Comparison of ENCODE assay signal across 16 cellular contexts in genomic region chr9:138112090-138112748, GRCh38.
"Had no signal": no experiment of that assay in that cellular context is flagged by ENCODE, and none has a peak within 500 bp of the region (broad histone marks: within the 10 kb centered on the region; RNA-seq: fewer than 3 reads in every experiment).

No MANE protein-coding gene starts in this region.

- H3K9me3 Mint-ChIP-seq: activated naive CD4-positive, alpha-beta T cell treated with anti-CD3 and anti-CD28 coated beads, Interleukin-2, amount 50 U/mL, for 72 hours; activated T-cell treated with anti-CD3 and anti-CD28 coated beads, Interleukin-2, amount 50 U/mL, for 72 hours; central memory CD8-positive, alpha-beta T cell had no signal

- H3K36me3 Mint-ChIP-seq: activated naive CD4-positive, alpha-beta T cell treated with anti-CD3 and anti-CD28 coated beads, Interleukin-2, amount 50 U/mL, for 72 hours had no signal

- FAIRE-seq: endothelial cell of umbilical vein, islet of Langerhans had no signal

- H3K27ac Mint-ChIP-seq: activated naive CD4-positive, alpha-beta T cell treated with anti-CD3 and anti-CD28 coated beads, Interleukin-2, amount 50 U/mL, for 72 hours; activated T-cell treated with anti-CD3 and anti-CD28 coated beads, Interleukin-2, amount 50 U/mL, for 72 hours had no signal

- H3K27me3 ChIP-seq: body of pancreas, foreskin keratinocyte had no signal

- H3K27ac ChIP-seq: body of pancreas, coronary artery, foreskin keratinocyte, VCaP had no signal

- H3K4me3 Mint-ChIP-seq: activated T-cell treated with anti-CD3 and anti-CD28 coated beads, Interleukin-2, amount 50 U/mL, for 72 hours; central memory CD8-positive, alpha-beta T cell had no signal

- H3K9me3 ChIP-seq: body of pancreas had no signal

- H3K4me3 ChIP-seq: body of pancreas, coronary artery had no signal

- H3K4me1 ChIP-seq: body of pancreas, foreskin keratinocyte had no signal

- DNase-seq: activated CD4-positive, alpha-beta T cell treated with anti-CD3 and anti-CD28 coated beads for 1 hour; activated CD4-positive, alpha-beta T cell treated with anti-CD3 and anti-CD28 coated beads, Interleukin-2, amount 50 U/mL, for 4 hours; activated gamma-delta T cell; activated T-cell treated with anti-CD3 and anti-CD28 coated beads, Interleukin-2, amount 50 U/mL, for 72 hours; amygdala; body of pancreas; foreskin keratinocyte; stimulated activated CD4-positive, alpha-beta T cell treated with anti-CD3 and anti-CD28 coated beads, Interleukin-15, amount 100 ng/mL, for 24 hours; stimulated activated CD4-positive, alpha-beta T cell treated with anti-CD3 and anti-CD28 coated beads, Interleukin-4, amount 100 ng/mL, for 24 hours; stimulated activated naive CD4-positive, alpha-beta T cell treated with Interleukin-2 at 50 U/mL for 16 hours had no signal

- ATAC-seq: activated naive CD4-positive, alpha-beta T cell treated with anti-CD3 and anti-CD28 coated beads, Interleukin-2, amount 50 U/mL, for 72 hours; activated T-cell treated with anti-CD3 and anti-CD28 coated beads, Interleukin-2, amount 50 U/mL, for 72 hours; body of pancreas; foreskin keratinocyte had no signal

- H3K4me1 Mint-ChIP-seq: central memory CD8-positive, alpha-beta T cell had no signal
